Comparison of ENCODE assay signal across 16 cellular contexts in genomic region chr7:70756789-70757188, GRCh38.
DNase-seq lines count a peak whose midpoint lies in the region; ATAC-seq, FAIRE-seq and TF ChIP-seq lines count a peak whose summit lies in the region.
"Had no signal": no experiment of that assay in that cellular context is flagged by ENCODE, and none has a peak within 500 bp of the region (broad histone marks: within the 10 kb centered on the region; RNA-seq: fewer than 3 reads in every experiment).

No MANE protein-coding gene starts in this region.

- CTCF ChIA-PET in GM12878 (lab: Yijun Ruan, JAX): no interaction called here

- BruUV-seq in GM12878 (replicated peaks; lab: Mats Ljungman, UMichigan): no TSS peak

- no peak overlapping the region for H2AFZ ChIP-seq in KMS-11 (ENCODE audit: low read depth)
- no peak overlapping the region for H2AFZ ChIP-seq in GM12878 (ENCODE audit: control insufficient read depth, low read depth, low read length)

- H3K27ac ChIP-seq in KMS-11: peak overlapping the region; percentile 27; the same call in 1 of the 2 replicates
- H3K27ac ChIP-seq in GM12878 (ENCODE audit: control insufficient read depth, insufficient read depth): no peak overlapping the region
- H3K27ac ChIP-seq: HL-60 had no signal

- TF ChIP-seq CTCF in KMS-11 (conservative IDR thresholded peaks at IDR 0.05; ENCODE audit: low read depth, low read length) (no peak), GM12878 (IDR thresholded peaks at IDR 0.05 in 2 of 3, conservative IDR thresholded peaks at IDR 0.05 in 1 of 3; ENCODE audit: control insufficient read depth in 2 of 3, extremely low read depth in 1 of 3, insufficient read depth in 1 of 3, low read depth in 3 of 3, low read length in 3 of 3) (no peak)

- H3K4me2 ChIP-seq in KMS-11 (peak overlapping the region; percentile 44), GM12878 (ENCODE audit: control insufficient read depth, insufficient read depth) (no peak overlapping the region)

- peak; percentile 61 for FAIRE-seq in GM12878 (lab: Jason Lieb, UNC)
- FAIRE-seq: A204.1, H1 had no signal

- no peak for TF ChIP-seq EP300 in GM12878 (IDR thresholded peaks at IDR 0.05; ENCODE audit: borderline replicate concordance in 1 of 2, control insufficient read depth in 1 of 2, low read depth in 2 of 2, low read length in 2 of 2)

- TF ChIP-seq RAD21 in GM12878 (IDR thresholded peaks at IDR 0.05; ENCODE audit: insufficient read depth, low read depth, low read length): no peak

- ATAC-seq in GM12878 (no peak), GM19395 (IDR thresholded peaks at IDR 0.05; ENCODE audit: unreplicated experiment) (no peak), HG03108 (IDR thresholded peaks at IDR 0.05; ENCODE audit: unreplicated experiment) (no peak)

- intact Hi-C loops in GM12878 (cut with micrococcal nuclease; ENCODE audit: unreplicated experiment): no loop called here

- RAD21 ChIA-PET in GM12878 (lab: Charles Lee; ENCODE audit: unreplicated experiment): interaction anchor here (1.0 kb wide), 1 partner anchor 34 kb away, joined by 3 read pairs; no protein-coding TSS in a partner anchor

- no peak for TF ChIP-seq POLR2A in GM12878 (IDR thresholded peaks at IDR 0.05; ENCODE audit: low read depth, low read length)

- in situ Hi-C loops in GM12878 (cut with MboI): no loop called here

- peak; percentile 53 for DNase-seq in NCI-H748 treated with DMSO at 0.1 percent for 48 hours (lab: John Stamatoyannopoulos, UW)
- no peak for DNase-seq in GM12878 (ENCODE audit: low read depth, low spot score)
- no peak for DNase-seq in NCI-H510A treated with DMSO at 0.1 percent for 48 hours (lab: John Stamatoyannopoulos, UW)
- no peak for DNase-seq in iPS-NIHi7 (ENCODE audit: extremely low spot score)
- DNase-seq: ACHN; CD4-positive, alpha-beta memory T cell; DMS153; DMS79; GDM1; H9 had no signal

- no peaks in the 10 kb centered on the region for H3K9me3 ChIP-seq in GM12878 (replicated peaks; ENCODE audit: control insufficient read depth, insufficient read depth, low read length)

- POLR2A ChIA-PET in GM12878 (lab: Charles Lee): no interaction called here

- 96% methylated on average over 8 of the region's 8 CpGs for WGBS in GM12878 (ENCODE audit: insufficient coverage, insufficient replicate concordance, low lambda C conversion rate, missing lambda C conversion rate)

- H3K79me2 ChIP-seq in KMS-11 (ENCODE audit: insufficient read depth, low read depth) (peaks cover 97% of the 10 kb centered on the region), GM12878 (ENCODE audit: control insufficient read depth, insufficient read depth, low read length) (peaks cover 71% of the 10 kb centered on the region)

- H3K27me3 ChIP-seq in KMS-11 (ENCODE audit: insufficient read depth, low read depth): no peaks in the 10 kb centered on the region
- H3K27me3 ChIP-seq in GM12878 (replicated peaks in 1 of 2; ENCODE audit: control insufficient read depth in 2 of 2, insufficient read depth in 2 of 2, low read length in 1 of 2): no peaks in the 10 kb centered on the region

- H4K20me1 ChIP-seq in KMS-11 (ENCODE audit: insufficient read depth): peaks cover 41% of the 10 kb centered on the region
- H4K20me1 ChIP-seq in GM12878 (ENCODE audit: control insufficient read depth, insufficient read depth): no peaks in the 10 kb centered on the region

- no peak overlapping the region for H3K4me3 ChIP-seq in KMS-11 (IDR thresholded peaks at IDR 0.05; ENCODE audit: insufficient read depth, low read depth, low read length)
- H3K4me3 ChIP-seq in GM12878: no peak overlapping the region

- H3K36me3 ChIP-seq in KMS-11 (ENCODE audit: insufficient read depth) (no peaks in the 10 kb centered on the region; the same call in 1 of the 2 replicates), GM12878 (ENCODE audit: control insufficient read depth in 2 of 2, insufficient read depth in 2 of 2, low read length in 1 of 2) (0 out of 4 replicates have a peak, but pooled peaks cover 2 to 7% of the 10 kb centered on the region in 2 experiments)

- SMC1A ChIA-PET in GM12878 (lab: Charles Lee; ENCODE audit: uncharacterized antibody, unreplicated experiment): interaction anchor here (0.6 to 10.1 kb wide), 5 partner anchors 8 to 525 kb away, joined by 3 to 114 read pairs (median 20); no protein-coding TSS in a partner anchor

- H3K9ac ChIP-seq in KMS-11 (no peak overlapping the region), GM12878 (ENCODE audit: control insufficient read depth, insufficient read depth, low read length) (no peak overlapping the region)

- H3K4me1 ChIP-seq in KMS-11 (ENCODE audit: low read depth, poor library complexity, severe bottlenecking) (peaks cover 96% of the 10 kb centered on the region), GM12878 (ENCODE audit: control insufficient read depth, insufficient read depth, low read length) (peaks cover 28% of the 10 kb centered on the region)

TF ChIP-seq in GM12878, 131 proteins besides CTCF, POLR2A, EP300 and RAD21:
- no peak for TF ChIP-seq PAX8 (IDR thresholded peaks at IDR 0.05)
- TF ChIP-seq, protein P1, sequence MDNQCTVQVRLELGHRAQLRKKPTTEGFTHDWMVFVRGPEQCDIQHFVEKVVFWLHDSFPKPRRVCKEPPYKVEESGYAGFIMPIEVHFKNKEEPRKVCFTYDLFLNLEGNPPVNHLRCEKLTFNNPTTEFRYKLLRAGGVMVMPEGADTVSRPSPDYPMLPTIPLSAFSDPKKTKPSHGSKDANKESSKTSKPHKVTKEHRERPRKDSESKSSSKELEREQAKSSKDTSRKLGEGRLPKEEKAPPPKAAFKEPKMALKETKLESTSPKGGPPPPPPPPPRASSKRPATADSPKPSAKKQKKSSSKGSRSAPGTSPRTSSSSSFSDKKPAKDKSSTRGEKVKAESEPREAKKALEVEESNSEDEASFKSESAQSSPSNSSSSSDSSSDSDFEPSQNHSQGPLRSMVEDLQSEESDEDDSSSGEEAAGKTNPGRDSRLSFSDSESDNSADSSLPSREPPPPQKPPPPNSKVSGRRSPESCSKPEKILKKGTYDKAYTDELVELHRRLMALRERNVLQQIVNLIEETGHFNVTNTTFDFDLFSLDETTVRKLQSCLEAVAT (IDR thresholded peaks at IDR 0.05): peak; percentile 91
- no peak for TF ChIP-seq POLR2AphosphoS5 (IDR thresholded peaks at IDR 0.05; ENCODE audit: low read length)
